In genomic region chr1:32012709-32013385, GRCh38 we compare ENCODE assay signal across 1 cellular context.
A peak's percentile ranks its signal among the peaks of the same experiment; 100 is the strongest.
TF ChIP-seq lines count a peak whose summit lies in the region.

No MANE protein-coding gene starts in this region.

TF ChIP-seq in HepG2, 621 proteins besides CTCF, POLR2A, EP300 and RAD21 (continued from another document):
- TF ChIP-seq THAP8 (CRISPR knock-in tag; IDR thresholded peaks at IDR 0.05; ENCODE audit: borderline replicate concordance) (0 out of 2 replicates have a peak, but pooled peaks have one; percentile 0), SNAPC5 (CRISPR knock-in tag; IDR thresholded peaks at IDR 0.05; ENCODE audit: borderline replicate concordance) (peak; percentile 19; the same call in 1 of the 2 replicates), ZNF816 (CRISPR knock-in tag; IDR thresholded peaks at IDR 0.05; ENCODE audit: borderline replicate concordance) (0 out of 2 replicates have a peak, but pooled peaks have one; percentile 48), SNAPC2 (CRISPR knock-in tag; IDR thresholded peaks at IDR 0.05) (no peak), HOXD1 (CRISPR knock-in tag; IDR thresholded peaks at IDR 0.05) (0 out of 2 replicates have a peak, but pooled peaks have one; percentile 2), ZNF746 (CRISPR knock-in tag; IDR thresholded peaks at IDR 0.05) (no peak), FIP1L1 (IDR thresholded peaks at IDR 0.05; ENCODE audit: borderline replicate concordance, insufficient read depth, low read depth, low read length) (no peak), NCOA2 (CRISPR knock-in tag; IDR thresholded peaks at IDR 0.05) (0 out of 2 replicates have a peak, but pooled peaks have one; percentile 8), REL (CRISPR knock-in tag; conservative IDR thresholded peaks at IDR 0.05) (peak; percentile 55), MBNL3 (CRISPR knock-in tag; conservative IDR thresholded peaks at IDR 0.05) (no peak)
